Comparison of ENCODE assay signal across 1 cellular context in the genomic region with DNA sequence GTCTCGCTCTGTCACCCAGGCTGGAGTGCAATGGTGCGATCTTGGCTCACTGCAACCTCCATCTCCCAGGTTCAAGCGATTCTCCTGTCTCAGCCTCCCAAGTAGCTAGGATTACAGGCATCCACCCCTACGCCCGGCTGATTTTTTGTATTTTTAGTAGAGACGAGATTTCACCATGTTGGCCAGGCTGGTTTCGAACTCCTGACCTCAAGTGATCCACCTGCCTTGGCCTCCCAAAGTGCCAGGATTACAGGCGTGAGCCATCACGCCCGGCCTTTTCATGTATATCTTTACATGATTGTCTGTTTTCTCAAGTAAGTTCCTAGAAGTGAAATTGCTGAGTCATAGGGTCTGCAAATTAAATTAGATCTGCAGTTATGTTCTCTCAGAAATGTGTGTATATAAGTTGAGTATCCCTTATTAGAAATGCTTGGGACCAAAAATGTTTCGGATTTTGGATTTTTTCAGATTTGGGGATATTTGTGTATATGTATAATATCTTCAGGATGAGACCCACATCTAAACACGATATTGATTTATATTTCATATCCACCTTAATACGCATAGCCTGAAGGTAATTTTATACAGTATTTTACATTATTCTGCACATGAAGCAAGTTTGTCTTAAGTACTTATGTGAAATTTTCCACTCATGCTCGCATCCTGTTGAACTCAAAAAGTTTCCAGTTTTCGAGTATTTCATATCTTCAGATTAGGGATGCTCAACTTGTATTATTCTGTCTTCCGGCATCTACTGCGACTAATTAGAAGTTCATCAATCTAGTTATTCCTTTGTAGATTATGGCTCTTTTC.
TF ChIP-seq lines count a peak whose summit lies in the region.

No MANE protein-coding gene starts in this region.

TF ChIP-seq in HEK293, 187 proteins besides CTCF, POLR2A, EP300 and RAD21:
- TF ChIP-seq, protein P1, sequence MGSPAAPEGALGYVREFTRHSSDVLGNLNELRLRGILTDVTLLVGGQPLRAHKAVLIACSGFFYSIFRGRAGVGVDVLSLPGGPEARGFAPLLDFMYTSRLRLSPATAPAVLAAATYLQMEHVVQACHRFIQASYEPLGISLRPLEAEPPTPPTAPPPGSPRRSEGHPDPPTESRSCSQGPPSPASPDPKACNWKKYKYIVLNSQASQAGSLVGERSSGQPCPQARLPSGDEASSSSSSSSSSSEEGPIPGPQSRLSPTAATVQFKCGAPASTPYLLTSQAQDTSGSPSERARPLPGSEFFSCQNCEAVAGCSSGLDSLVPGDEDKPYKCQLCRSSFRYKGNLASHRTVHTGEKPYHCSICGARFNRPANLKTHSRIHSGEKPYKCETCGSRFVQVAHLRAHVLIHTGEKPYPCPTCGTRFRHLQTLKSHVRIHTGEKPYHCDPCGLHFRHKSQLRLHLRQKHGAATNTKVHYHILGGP (tag by site-specific recombination; IDR thresholded peaks at IDR 0.05): peak; percentile 54; the same call in 1 of the 2 replicates
- TF ChIP-seq ZBTB7A (tag by site-specific recombination; IDR thresholded peaks at IDR 0.05; ENCODE audit: low read depth) (no peak), ZFP37 (tag by site-specific recombination; IDR thresholded peaks at IDR 0.05) (peak; percentile 99), SETDB1 (IDR thresholded peaks at IDR 0.05; ENCODE audit: insufficient read length, low read length) (no peak)
- TF ChIP-seq, protein P2, sequence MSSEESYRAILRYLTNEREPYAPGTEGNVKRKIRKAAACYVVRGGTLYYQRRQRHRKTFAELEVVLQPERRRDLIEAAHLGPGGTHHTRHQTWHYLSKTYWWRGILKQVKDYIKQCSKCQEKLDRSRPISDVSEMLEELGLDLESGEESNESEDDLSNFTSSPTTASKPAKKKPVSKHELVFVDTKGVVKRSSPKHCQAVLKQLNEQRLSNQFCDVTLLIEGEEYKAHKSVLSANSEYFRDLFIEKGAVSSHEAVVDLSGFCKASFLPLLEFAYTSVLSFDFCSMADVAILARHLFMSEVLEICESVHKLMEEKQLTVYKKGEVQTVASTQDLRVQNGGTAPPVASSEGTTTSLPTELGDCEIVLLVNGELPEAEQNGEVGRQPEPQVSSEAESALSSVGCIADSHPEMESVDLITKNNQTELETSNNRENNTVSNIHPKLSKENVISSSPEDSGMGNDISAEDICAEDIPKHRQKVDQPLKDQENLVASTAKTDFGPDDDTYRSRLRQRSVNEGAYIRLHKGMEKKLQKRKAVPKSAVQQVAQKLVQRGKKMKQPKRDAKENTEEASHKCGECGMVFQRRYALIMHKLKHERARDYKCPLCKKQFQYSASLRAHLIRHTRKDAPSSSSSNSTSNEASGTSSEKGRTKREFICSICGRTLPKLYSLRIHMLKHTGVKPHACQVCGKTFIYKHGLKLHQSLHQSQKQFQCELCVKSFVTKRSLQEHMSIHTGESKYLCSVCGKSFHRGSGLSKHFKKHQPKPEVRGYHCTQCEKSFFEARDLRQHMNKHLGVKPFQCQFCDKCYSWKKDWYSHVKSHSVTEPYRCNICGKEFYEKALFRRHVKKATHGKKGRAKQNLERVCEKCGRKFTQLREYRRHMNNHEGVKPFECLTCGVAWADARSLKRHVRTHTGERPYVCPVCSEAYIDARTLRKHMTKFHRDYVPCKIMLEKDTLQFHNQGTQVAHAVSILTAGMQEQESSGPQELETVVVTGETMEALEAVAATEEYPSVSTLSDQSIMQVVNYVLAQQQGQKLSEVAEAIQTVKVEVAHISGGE (tag by site-specific recombination; conservative IDR thresholded peaks at IDR 0.05; ENCODE audit: low read depth): no peak
